ENCODE assay signal across 9 cellular contexts in the genomic region with DNA sequence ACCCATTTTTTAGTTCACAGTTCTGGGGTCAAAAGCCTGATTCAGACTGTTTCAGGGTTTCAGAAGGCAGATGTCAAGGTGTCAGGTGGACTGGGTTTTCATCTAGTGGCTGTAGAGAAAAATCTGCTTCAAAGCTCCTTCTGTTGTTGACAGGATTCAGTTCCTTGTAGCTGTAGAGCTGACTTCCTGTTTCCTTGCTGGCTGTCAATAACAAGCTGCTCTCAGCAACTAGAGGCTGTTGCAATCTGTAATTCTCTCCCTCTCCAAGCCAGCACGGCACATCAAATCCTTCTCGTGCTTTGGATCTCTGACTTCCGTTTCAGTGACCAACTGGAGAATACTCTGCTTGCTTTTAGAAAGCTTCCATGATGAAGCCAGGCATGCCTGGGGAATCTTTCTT.
DNase-seq lines count a peak whose midpoint lies in the region; ATAC-seq and TF ChIP-seq lines count a peak whose summit lies in the region.
"Had no signal": no experiment of that assay in that cellular context is flagged by ENCODE, and none has a peak within 500 bp of the region (broad histone marks: within the 10 kb centered on the region; RNA-seq: fewer than 3 reads in every experiment).

No MANE protein-coding gene starts in this region.

- POLR2A ChIA-PET in A673 (lab: Charles Lee; ENCODE audit: low non-redundant PET) = no interaction called here

- intact Hi-C loops in A673 (cut with micrococcal nuclease; ENCODE audit: unreplicated experiment) = no loop called here

- DNase-seq in A673 (ENCODE audit: low spot score) (peak; percentile 78), SKM-1 (lab: John Stamatoyannopoulos, UW; ENCODE audit: unreplicated experiment) (peak; percentile 7), stromal cell of bone marrow (ENCODE audit: low read depth) (peak; percentile 14), iPS-NIHi7 (ENCODE audit: extremely low spot score) (no peak), SK-N-DZ (ENCODE audit: low spot score) (no peak)
- DNase-seq in stimulated activated naive CD4-positive, alpha-beta T cell treated with Interleukin-2 at 50 U/mL for 16 hours (lab: John Stamatoyannopoulos, UW) = no peak
- DNase-seq: left cardiac atrium had no signal

- TF ChIP-seq CTCF in A673 (conservative IDR thresholded peaks at IDR 0.05; ENCODE audit: low read depth, low read length) = no peak

- peak overlapping the region; percentile 26 for H3K27ac ChIP-seq in A673 (ENCODE audit: low read depth, low read length, poor library complexity, severe bottlenecking)

- H3K4me1 ChIP-seq in A673 (ENCODE audit: insufficient read depth, low read length, poor library complexity, severe bottlenecking) = peaks cover 8% of the 10 kb centered on the region

- no TSS peak for BruUV-seq in A673 (replicated peaks; lab: Mats Ljungman, UMichigan)

- H3K36me3 ChIP-seq in A673 (ENCODE audit: insufficient read depth, low read length, poor library complexity, severe bottlenecking) = no peaks in the 10 kb centered on the region

- no peaks in the 10 kb centered on the region for H3K27me3 ChIP-seq in A673 (replicated peaks; ENCODE audit: insufficient read depth, low read depth, low read length, poor library complexity)

- ATAC-seq in GM18520 (IDR thresholded peaks at IDR 0.05; ENCODE audit: unreplicated experiment) (peak; percentile 49), HG02973 (IDR thresholded peaks at IDR 0.05; ENCODE audit: unreplicated experiment) (peak; percentile 85)

- CTCF ChIA-PET in A673 (lab: Charles Lee) = no interaction called here

- H3K4me3 ChIP-seq in A673 (ENCODE audit: low read depth, low read length, poor library complexity, severe bottlenecking) = peak overlapping the region; percentile 3

- H3K9me3 ChIP-seq in A673 (ENCODE audit: low read depth, low read length, poor library complexity, severe bottlenecking) = no peaks in the 10 kb centered on the region

Comparison
In these comparisons a context has a peak if more than half of its experiments do, and no peak if none do; other contexts are left out.
1. DNase-seq: peak in A673 (single experiment), SKM-1 (single experiment) and stromal cell of bone marrow (single experiment); none in stimulated activated naive CD4-positive, alpha-beta T cell treated with Interleukin-2 at 50 U/mL for 16 hours (single experiment), iPS-NIHi7 (single experiment) and SK-N-DZ (single experiment).